In genomic region chr5:68266457-68266856, GRCh38 we compare ENCODE assay signal across 11 cellular contexts. TPM values are rescaled to one million over a fixed set of nuclear protein-coding genes. Genes with fewer than 3 reads are reported as not detected.
DNase-seq lines count a peak whose midpoint lies in the region; ATAC-seq and TF ChIP-seq lines count a peak whose summit lies in the region.
"Had no signal": no experiment of that assay in that cellular context is flagged by ENCODE, and none has a peak within 500 bp of the region (broad histone marks: within the 10 kb centered on the region; RNA-seq: fewer than 3 reads in every experiment).

No MANE protein-coding gene starts in this region.

- H3K4me3 Mint-ChIP-seq in activated naive CD4-positive, alpha-beta T cell treated with anti-CD3 and anti-CD28 coated beads, Interleukin-2, amount 50 U/mL, for 24 hours = peak overlapping the region; percentile 43
- no peak overlapping the region for H3K4me3 Mint-ChIP-seq in activated naive CD4-positive, alpha-beta T cell treated with anti-CD3 and anti-CD28 coated beads, Interleukin-2, amount 10 ng/mL, durations not matched to agents 7 days and 5 days

- no peak for TF ChIP-seq CTCF in mammary epithelial cell (conservative IDR thresholded peaks at IDR 0.05 in 1 of 2, IDR thresholded peaks at IDR 0.05 in 1 of 2; ENCODE audit: extremely low read depth in 1 of 2, insufficient read depth in 1 of 2, low read depth in 1 of 2, low read length in 2 of 2)
- TF ChIP-seq CTCF in mucosa of descending colon (IDR thresholded peaks at IDR 0.05) = no peak
- no peak for TF ChIP-seq CTCF in transverse colon (IDR thresholded peaks at IDR 0.05)
- TF ChIP-seq CTCF in MM.1S (IDR thresholded peaks at IDR 0.05; ENCODE audit: low read length) = no peak

- no peak for TF ChIP-seq EP300 in transverse colon (IDR thresholded peaks at IDR 0.05; ENCODE audit: low read depth)

- no peaks in the 10 kb centered on the region for H3K9me3 Mint-ChIP-seq in activated naive CD4-positive, alpha-beta T cell treated with anti-CD3 and anti-CD28 coated beads, Interleukin-2, amount 50 U/mL, for 24 hours
- H3K9me3 Mint-ChIP-seq in activated naive CD4-positive, alpha-beta T cell treated with anti-CD3 and anti-CD28 coated beads, Interleukin-2, amount 10 ng/mL, durations not matched to agents 7 days and 5 days = no peaks in the 10 kb centered on the region

- no peak for TF ChIP-seq POLR2A in transverse colon (IDR thresholded peaks at IDR 0.05)

- CTCF ChIA-PET in activated naive CD4-positive, alpha-beta T cell treated with anti-CD3 and anti-CD28 coated beads, Interleukin-2, amount 10 ng/mL, durations not matched to agents 7 days and 5 days (lab: Charles Lee) = interaction anchor here (1.7 kb wide), 1 partner anchor 14 kb away, joined by 3 read pairs; no protein-coding TSS in a partner anchor
- CTCF ChIA-PET in mammary epithelial cell (lab: Charles Lee; ENCODE audit: low non-redundant PET) = interaction anchor here (0.6 kb wide), 1 partner anchor 285 kb away, joined by 5 read pairs; no protein-coding TSS in a partner anchor

- no peaks in the 10 kb centered on the region for H4K20me1 ChIP-seq in mammary epithelial cell (ENCODE audit: insufficient read depth, low read length)
- no peaks in the 10 kb centered on the region for H4K20me1 ChIP-seq in MM.1S (ENCODE audit: insufficient read depth, low read length)

- H3K79me2 ChIP-seq in mammary epithelial cell (ENCODE audit: insufficient read depth, low read length) (peaks cover 87% of the 10 kb centered on the region), MM.1S (ENCODE audit: low read length) (0 out of 2 replicates have a peak, but pooled peaks cover 5% of the 10 kb centered on the region)

- H3K4me1 ChIP-seq in mammary epithelial cell (ENCODE audit: insufficient read depth, low read length) = peaks cover 57% of the 10 kb centered on the region
- peaks cover 46% of the 10 kb centered on the region for H3K4me1 ChIP-seq in mucosa of descending colon (ENCODE audit: low read depth)
- peaks cover 64 to 90% (median 76%) of the 10 kb centered on the region in 4 donors for H3K4me1 ChIP-seq in transverse colon
- H3K4me1 ChIP-seq in MM.1S (ENCODE audit: low read length) = no peaks in the 10 kb centered on the region

- H3K4me3 ChIP-seq in mammary epithelial cell (replicated peaks in 1 of 3; ENCODE audit: insufficient read depth in 1 of 3, low read depth in 2 of 3, low read length in 3 of 3) (peak overlapping the region in 1 of 3 experiments; percentile 34), mucosa of descending colon (no peak overlapping the region), transverse colon (no peak overlapping the region), MM.1S (ENCODE audit: low read length) (no peak overlapping the region)
- H3K4me3 ChIP-seq: pancreas had no signal

- 0% methylated on average over 1 of the region's 1 CpG for WGBS in mammary epithelial cell (ENCODE audit: low coverage, missing lambda C conversion rate)
- 66 to 67% methylated on average over 1 of the region's 1 CpG for WGBS in transverse colon (ENCODE audit: low coverage in 1 of 2), 2 donors

- H2AFZ ChIP-seq in mammary epithelial cell (ENCODE audit: low read depth, low read length) (no peak overlapping the region), MM.1S (ENCODE audit: low read length) (no peak overlapping the region)

- peak overlapping the region; percentile 72 for H3K27ac ChIP-seq in mammary epithelial cell (ENCODE audit: insufficient read depth, low read depth, low read length)
- H3K27ac ChIP-seq in transverse colon = peak overlapping the region; percentile 62 to 76 (median 74)
- H3K27ac ChIP-seq in MM.1S (ENCODE audit: low read length) = no peak overlapping the region

- peak; percentile 49 for ATAC-seq in mucosa of descending colon

- no peaks in the 10 kb centered on the region for H3K9me2 ChIP-seq in MM.1S (replicated peaks; ENCODE audit: insufficient read depth, low read length)

- H3K9ac ChIP-seq in mammary epithelial cell (ENCODE audit: insufficient read depth, low read length) (peak overlapping the region; percentile 62), MM.1S (ENCODE audit: low read length) (no peak overlapping the region)

- H3K36me3 ChIP-seq in mammary epithelial cell (ENCODE audit: insufficient read depth, low read length) (no peaks in the 10 kb centered on the region), mucosa of descending colon (ENCODE audit: low read depth) (no peaks in the 10 kb centered on the region), transverse colon (no peaks in the 10 kb centered on the region), MM.1S (replicated peaks; ENCODE audit: insufficient read depth, low read length) (no peaks in the 10 kb centered on the region)
- H3K36me3 ChIP-seq: pancreas had no signal

- H3K4me1 Mint-ChIP-seq in activated naive CD4-positive, alpha-beta T cell treated with anti-CD3 and anti-CD28 coated beads, Interleukin-2, amount 50 U/mL, for 24 hours = peaks cover 91% of the 10 kb centered on the region
- H3K4me1 Mint-ChIP-seq in activated naive CD4-positive, alpha-beta T cell treated with anti-CD3 and anti-CD28 coated beads, Interleukin-2, amount 10 ng/mL, durations not matched to agents 7 days and 5 days = peaks cover 76% of the 10 kb centered on the region

- dilution Hi-C loops in mammary epithelial cell (cut with HindIII; ENCODE audit: low sequenced_read_pairs) = no loop called here

- peak overlapping the region; percentile 76 for H3K4me2 ChIP-seq in mammary epithelial cell (ENCODE audit: insufficient read depth, low read depth, low read length)
- H3K4me2 ChIP-seq in MM.1S (ENCODE audit: low read depth, low read length) = no peak overlapping the region

- H3K27me3 ChIP-seq in mammary epithelial cell (ENCODE audit: insufficient read depth, low read length) (no peaks in the 10 kb centered on the region), transverse colon (no peaks in the 10 kb centered on the region), MM.1S (replicated peaks; ENCODE audit: insufficient read depth, low read length) (no peaks in the 10 kb centered on the region)
- H3K27me3 ChIP-seq: pancreas had no signal

- H3K27me3 Mint-ChIP-seq in activated naive CD4-positive, alpha-beta T cell treated with anti-CD3 and anti-CD28 coated beads, Interleukin-2, amount 50 U/mL, for 24 hours = no peaks in the 10 kb centered on the region
- no peaks in the 10 kb centered on the region for H3K27me3 Mint-ChIP-seq in activated naive CD4-positive, alpha-beta T cell treated with anti-CD3 and anti-CD28 coated beads, Interleukin-2, amount 10 ng/mL, durations not matched to agents 7 days and 5 days

- peak overlapping the region; percentile 93 for H3K27ac Mint-ChIP-seq in activated naive CD4-positive, alpha-beta T cell treated with anti-CD3 and anti-CD28 coated beads, Interleukin-2, amount 50 U/mL, for 24 hours
- no peak overlapping the region for H3K27ac Mint-ChIP-seq in activated naive CD4-positive, alpha-beta T cell treated with anti-CD3 and anti-CD28 coated beads, Interleukin-2, amount 10 ng/mL, durations not matched to agents 7 days and 5 days

- in situ Hi-C loops in mammary epithelial cell (cut with MboI; ENCODE audit: low sequenced_read_pairs in 2 of 2) (loop anchor here (25.0 kb wide), 2 partner anchors 779 to 1029 kb away; no protein-coding TSS in a partner anchor), transverse colon (cut with MboI; ENCODE audit: low pct_ligation_motif_present in 1 of 4, low pct_unique_long_range_greater_than_20kb in 1 of 4, low sequenced_read_pairs in 3 of 4) (loop anchor here in 1 of 4 donors (25.0 kb wide), 1 partner anchor 1029 kb away; no protein-coding TSS in a partner anchor)

- BruUV-seq in mammary epithelial cell (replicated peaks; lab: Mats Ljungman, UMichigan) = no TSS peak

- intact Hi-C loops in mammary epithelial cell (cut with micrococcal nuclease) = no loop called here
- intact Hi-C loops in mucosa of descending colon (cut with DNase I, micrococcal nuclease) = no loop called here
- intact Hi-C loops in transverse colon (cut with DNase I; ENCODE audit: low total_unique reads) = no loop called here

- no peak for DNase-seq in activated naive CD4-positive, alpha-beta T cell treated with anti-CD3 and anti-CD28 coated beads, Interleukin-2, amount 10 ng/mL, durations not matched to agents 7 days and 5 days
- DNase-seq in mammary epithelial cell = no peak
- DNase-seq in mucosa of descending colon = no peak
- DNase-seq in transverse colon = no peak
- DNase-seq in MM.1S = no peak
- DNase-seq in DMS153 (lab: John Stamatoyannopoulos, UW) = no peak
- DNase-seq in SIG-M5 (lab: John Stamatoyannopoulos, UW) = no peak
- DNase-seq: HCEC 1CT, KG1, pancreas had no signal

- H3F3A ChIP-seq in MM.1S (ENCODE audit: insufficient read depth, low read length) = no peaks in the 10 kb centered on the region

- peaks cover 2% of the 10 kb centered on the region for H3K36me3 Mint-ChIP-seq in activated naive CD4-positive, alpha-beta T cell treated with anti-CD3 and anti-CD28 coated beads, Interleukin-2, amount 50 U/mL, for 24 hours
- peaks cover 3% of the 10 kb centered on the region for H3K36me3 Mint-ChIP-seq in activated naive CD4-positive, alpha-beta T cell treated with anti-CD3 and anti-CD28 coated beads, Interleukin-2, amount 10 ng/mL, durations not matched to agents 7 days and 5 days

- H3K9me3 ChIP-seq in mammary epithelial cell (replicated peaks; ENCODE audit: insufficient read depth, low read length) (no peaks in the 10 kb centered on the region), mucosa of descending colon (no peaks in the 10 kb centered on the region), transverse colon (no peaks in the 10 kb centered on the region), MM.1S (replicated peaks; ENCODE audit: insufficient read depth, low read length) (no peaks in the 10 kb centered on the region)
- H3K9me3 ChIP-seq: pancreas had no signal

RNA-seq across cellular contexts. Expression of gene PIK3R1, which starts 50.9 kb away (rescaled TPM):
- total RNA-seq in mammary epithelial cell = 100 to 1,000 TPM in 1 of 2 donors, 10 to 100 TPM in 1; 74.3 to 195 TPM
- polyA plus RNA-seq in mammary epithelial cell = 11.1 TPM
- polyA minus RNA-seq in mammary epithelial cell = 96.6 TPM
- total RNA-seq in mucosa of descending colon = 100 to 1,000 TPM in 1 of 3 donors, 10 to 100 TPM in 2; 66.7 to 197 (median 74.9) TPM
- 100 to 1,000 TPM in 1 of 4 donors, 10 to 100 TPM in 3; 44.9 to 222 (median 81.6) TPM for total RNA-seq in transverse colon
